Comparison of ENCODE assay signal across 29 cellular contexts in the genomic region with DNA sequence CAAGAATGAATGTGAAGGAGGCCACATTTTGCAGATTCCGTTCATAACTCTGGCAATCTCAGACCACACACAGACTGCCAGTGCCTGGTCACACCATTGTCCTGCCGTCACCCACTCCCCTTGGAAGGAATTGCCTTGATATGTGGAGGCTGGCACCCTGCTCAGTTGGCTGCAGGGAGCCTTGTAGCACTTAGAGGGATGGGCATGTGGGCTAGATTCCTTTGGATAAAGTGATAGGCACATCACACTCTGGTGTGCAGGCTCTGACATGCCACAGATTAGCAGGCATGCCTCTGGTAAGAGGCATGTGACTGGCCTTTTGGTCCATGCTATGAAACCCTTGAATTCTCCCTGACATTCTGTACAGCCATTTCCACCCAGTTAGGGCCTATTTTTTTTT.
A peak's percentile ranks its signal among the peaks of the same experiment; 100 is the strongest.
DNase-seq lines count a peak whose midpoint lies in the region; ATAC-seq and TF ChIP-seq lines count a peak whose summit lies in the region.
"Had no signal": no experiment of that assay in that cellular context is flagged by ENCODE, and none has a peak within 500 bp of the region (broad histone marks: within the 10 kb centered on the region; RNA-seq: fewer than 3 reads in every experiment).

No MANE protein-coding gene starts in this region.

- H3K4me1 Mint-ChIP-seq in stimulated activated memory B cell treated with anti-CD40 and anti-IgM and Interleukin-4, amounts not matched to agents 10 μg/mL and 1 μg/mL and 100 μg/mL, for 72 hours, result no peaks in the 10 kb centered on the region
- H3K4me1 Mint-ChIP-seq: activated CD4-positive, alpha-beta T cell treated with anti-CD3 and anti-CD28 coated beads, Interleukin-2, amount 10 ng/mL, durations not matched to agents 7 days and 5 days; activated naive CD8-positive, alpha-beta T cell treated with anti-CD3 and anti-CD28 coated beads, Interleukin-2, amount 10 ng/mL, durations not matched to agents 7 days and 5 days had no signal

- 30% methylated on average over 2 of the region's 2 CpGs for WGBS in SK-N-SH (ENCODE audit: low lambda C conversion rate)
- WGBS in spleen, 5 donors, result 38 to 87% (median 62%) methylated on average over 2 of the region's 2 CpGs

- H3K4me3 ChIP-seq in SK-N-SH (ENCODE audit: low read depth in 2 of 2, low read length in 1 of 2) (no peak overlapping the region), epithelial cell of esophagus (ENCODE audit: low read length) (no peak overlapping the region), upper lobe of right lung (no peak overlapping the region), spleen (no peak overlapping the region)
- H3K4me3 ChIP-seq: BLaER1 treated with 17β-estradiol and CSF1 and Interleukin-3, amounts not matched to agents 10 nM and 100 nM; gastroesophageal sphincter; neural progenitor cell; right lobe of liver; tibial artery had no signal

- peaks cover 34% of the 10 kb centered on the region for H3K27me3 Mint-ChIP-seq in stimulated activated memory B cell treated with anti-CD40 and anti-IgM and Interleukin-4, amounts not matched to agents 10 μg/mL and 1 μg/mL and 100 μg/mL, for 72 hours
- H3K27me3 Mint-ChIP-seq: activated CD4-positive, alpha-beta T cell treated with anti-CD3 and anti-CD28 coated beads, Interleukin-2, amount 10 ng/mL, durations not matched to agents 7 days and 5 days; activated naive CD8-positive, alpha-beta T cell treated with anti-CD3 and anti-CD28 coated beads, Interleukin-2, amount 10 ng/mL, durations not matched to agents 7 days and 5 days; dendritic cell treated with granulocyte-macrophage colony-stimulating factor and Interleukin-4, amounts not matched to agents 40 ng/mL and 50 ng/mL, for 4 days had no signal

- POLR2A ChIA-PET in SK-N-SH (lab: Yijun Ruan, JAX), result no interaction called here

- H3K4me2 ChIP-seq in SK-N-SH, result no peak overlapping the region
- H3K4me2 ChIP-seq: BLaER1 treated with 17β-estradiol and CSF1 and Interleukin-3, amounts not matched to agents 10 nM and 100 nM; neural progenitor cell had no signal

- CTCF ChIA-PET in SK-N-SH (lab: Yijun Ruan, JAX), result interaction anchor here (0.9 kb wide), 1 partner anchor 10 kb away, joined by 3 read pairs; no protein-coding TSS in a partner anchor

- H3K79me2 ChIP-seq in SK-N-SH (ENCODE audit: insufficient read depth), result no peaks in the 10 kb centered on the region

- TF ChIP-seq RAD21 in SK-N-SH (IDR thresholded peaks at IDR 0.05; ENCODE audit: low read length), result no peak

- intact Hi-C loops in upper lobe of right lung (cut with DNase I) (no loop called here), spleen (cut with DNase I; ENCODE audit: low total_unique reads) (no loop called here)

- no peak overlapping the region for H3K9ac ChIP-seq in SK-N-SH
- H3K9ac ChIP-seq: BLaER1 treated with 17β-estradiol and CSF1 and Interleukin-3, amounts not matched to agents 10 nM and 100 nM; neural progenitor cell had no signal

- no peaks in the 10 kb centered on the region for H3F3A ChIP-seq in SK-N-SH (replicated peaks; ENCODE audit: insufficient read depth)

- H3K9me2 ChIP-seq in SK-N-SH, result no peaks in the 10 kb centered on the region

- H3K36me3 ChIP-seq in SK-N-SH (replicated peaks in 1 of 2; ENCODE audit: control insufficient read depth in 1 of 2, insufficient read depth in 2 of 2, low read length in 1 of 2), result no peaks in the 10 kb centered on the region
- H3K36me3 ChIP-seq in upper lobe of right lung, result no peaks in the 10 kb centered on the region
- H3K36me3 ChIP-seq in spleen, result no peaks in the 10 kb centered on the region
- H3K36me3 ChIP-seq: BLaER1 treated with 17β-estradiol and CSF1 and Interleukin-3, amounts not matched to agents 10 nM and 100 nM; gastroesophageal sphincter; neural progenitor cell; right lobe of liver; tibial artery had no signal

- H3K9me3 Mint-ChIP-seq in stimulated activated memory B cell treated with anti-CD40 and anti-IgM and Interleukin-4, amounts not matched to agents 10 μg/mL and 1 μg/mL and 100 μg/mL, for 72 hours, result peaks cover 2% of the 10 kb centered on the region
- H3K9me3 Mint-ChIP-seq: activated CD4-positive, alpha-beta T cell treated with anti-CD3 and anti-CD28 coated beads, Interleukin-2, amount 10 ng/mL, durations not matched to agents 7 days and 5 days; activated naive CD8-positive, alpha-beta T cell treated with anti-CD3 and anti-CD28 coated beads, Interleukin-2, amount 10 ng/mL, durations not matched to agents 7 days and 5 days; dendritic cell treated with granulocyte-macrophage colony-stimulating factor and Interleukin-4, amounts not matched to agents 40 ng/mL and 50 ng/mL, for 4 days; neural progenitor cell had no signal

- TF ChIP-seq EP300 in SK-N-SH (IDR thresholded peaks at IDR 0.05; ENCODE audit: borderline replicate concordance in 1 of 2, low read depth in 1 of 2, low read length in 1 of 2), result no peak

- TF ChIP-seq CTCF in SK-N-SH (IDR thresholded peaks at IDR 0.05) (no peak), epithelial cell of esophagus (IDR thresholded peaks at IDR 0.05; ENCODE audit: insufficient read depth, low read depth, low read length, missing control alignments) (no peak), upper lobe of right lung (IDR thresholded peaks at IDR 0.05) (no peak), spleen (IDR thresholded peaks at IDR 0.05 in 8 of 11, conservative IDR thresholded peaks at IDR 0.05 in 3 of 11) (no peak)

- no peak overlapping the region for H3K27ac ChIP-seq in SK-N-SH (ENCODE audit: low read depth in 2 of 2, low read length in 1 of 2)
- H3K27ac ChIP-seq in upper lobe of right lung, result no peak overlapping the region
- no peak overlapping the region for H3K27ac ChIP-seq in spleen
- H3K27ac ChIP-seq: 22Rv1; BLaER1 treated with 17β-estradiol and CSF1 and Interleukin-3, amounts not matched to agents 10 nM and 100 nM; gastroesophageal sphincter; neural progenitor cell; right lobe of liver; tibial artery had no signal

- ATAC-seq in SK-N-SH treated with all-trans-retinoic acid at 6 μM for 48 hours (peak; percentile 26; the same call in 1 of the 3 replicates), upper lobe of right lung (peak; percentile 54)
- no peak for ATAC-seq in stimulated activated memory B cell treated with anti-CD40 and anti-IgM and Interleukin-4, amounts not matched to agents 10 μg/mL and 1 μg/mL and 100 μg/mL, for 72 hours
- ATAC-seq: gastroesophageal sphincter, right lobe of liver, WTC11 had no signal

- H3K27ac Mint-ChIP-seq in stimulated activated memory B cell treated with anti-CD40 and anti-IgM and Interleukin-4, amounts not matched to agents 10 μg/mL and 1 μg/mL and 100 μg/mL, for 72 hours, result no peak overlapping the region
- H3K27ac Mint-ChIP-seq: activated CD4-positive, alpha-beta T cell treated with anti-CD3 and anti-CD28 coated beads, Interleukin-2, amount 10 ng/mL, durations not matched to agents 7 days and 5 days; activated naive CD8-positive, alpha-beta T cell treated with anti-CD3 and anti-CD28 coated beads, Interleukin-2, amount 10 ng/mL, durations not matched to agents 7 days and 5 days; dendritic cell treated with granulocyte-macrophage colony-stimulating factor and Interleukin-4, amounts not matched to agents 40 ng/mL and 50 ng/mL, for 4 days; neural progenitor cell; WTC11 had no signal

- H2AFZ ChIP-seq in SK-N-SH (ENCODE audit: low read depth), result no peak overlapping the region
- H2AFZ ChIP-seq: neural progenitor cell had no signal

- H3K27me3 ChIP-seq in SK-N-SH (ENCODE audit: insufficient read depth) (no peaks in the 10 kb centered on the region), upper lobe of right lung (no peaks in the 10 kb centered on the region), spleen (replicated peaks in 1 of 7) (no peaks in the 10 kb centered on the region)
- H3K27me3 ChIP-seq: BLaER1 treated with 17β-estradiol and CSF1 and Interleukin-3, amounts not matched to agents 10 nM and 100 nM; gastroesophageal sphincter; neural progenitor cell; right lobe of liver; tibial artery had no signal

- no peaks in the 10 kb centered on the region for H3K36me3 Mint-ChIP-seq in stimulated activated memory B cell treated with anti-CD40 and anti-IgM and Interleukin-4, amounts not matched to agents 10 μg/mL and 1 μg/mL and 100 μg/mL, for 72 hours
- H3K36me3 Mint-ChIP-seq: activated naive CD8-positive, alpha-beta T cell treated with anti-CD3 and anti-CD28 coated beads, Interleukin-2, amount 10 ng/mL, durations not matched to agents 7 days and 5 days; neural progenitor cell had no signal

- no peak overlapping the region for H3K4me3 Mint-ChIP-seq in stimulated activated memory B cell treated with anti-CD40 and anti-IgM and Interleukin-4, amounts not matched to agents 10 μg/mL and 1 μg/mL and 100 μg/mL, for 72 hours
- H3K4me3 Mint-ChIP-seq: activated CD4-positive, alpha-beta T cell treated with anti-CD3 and anti-CD28 coated beads, Interleukin-2, amount 10 ng/mL, durations not matched to agents 7 days and 5 days; activated naive CD8-positive, alpha-beta T cell treated with anti-CD3 and anti-CD28 coated beads, Interleukin-2, amount 10 ng/mL, durations not matched to agents 7 days and 5 days; dendritic cell treated with granulocyte-macrophage colony-stimulating factor and Interleukin-4, amounts not matched to agents 40 ng/mL and 50 ng/mL, for 4 days; neural progenitor cell; WTC11 had no signal

- H3K9me3 ChIP-seq in SK-N-SH (no peaks in the 10 kb centered on the region), upper lobe of right lung (no peaks in the 10 kb centered on the region), spleen (no peaks in the 10 kb centered on the region)
- H3K9me3 ChIP-seq: BLaER1 treated with 17β-estradiol and CSF1 and Interleukin-3, amounts not matched to agents 10 nM and 100 nM; gastroesophageal sphincter; right lobe of liver; tibial artery had no signal

- no peaks in the 10 kb centered on the region for H4K20me1 ChIP-seq in SK-N-SH (ENCODE audit: insufficient read depth)
- H4K20me1 ChIP-seq: BLaER1 treated with 17β-estradiol and CSF1 and Interleukin-3, amounts not matched to agents 10 nM and 100 nM had no signal

- H3K4me1 ChIP-seq in SK-N-SH (ENCODE audit: control insufficient read depth in 1 of 2, insufficient read depth in 2 of 2, low read depth in 1 of 2, low read length in 1 of 2), result peaks cover 0 to 4% of the 10 kb centered on the region in 2 experiments; a peak in 1 of 4 replicates
- no peaks in the 10 kb centered on the region for H3K4me1 ChIP-seq in upper lobe of right lung
- no peaks in the 10 kb centered on the region for H3K4me1 ChIP-seq in spleen
- H3K4me1 ChIP-seq: BLaER1 treated with 17β-estradiol and CSF1 and Interleukin-3, amounts not matched to agents 10 nM and 100 nM; gastroesophageal sphincter; right lobe of liver; tibial artery had no signal

- DNase-seq in SK-N-SH, result no peak
- peak; percentile 91 for DNase-seq in epithelial cell of esophagus (ENCODE audit: low read depth)
- DNase-seq in islet precursor cell, result peak; percentile 77
- no peak for DNase-seq in upper lobe of right lung
- DNase-seq in HT-29 (ENCODE audit: low spot score), result no peak
- no peak for DNase-seq in spleen
- DNase-seq: activated CD4-positive, alpha-beta T cell treated with anti-CD3 and anti-CD28 coated beads, Interleukin-2, amount 10 ng/mL, durations not matched to agents 7 days and 5 days; activated effector memory CD4-positive, alpha-beta T cell treated with anti-CD3 and anti-CD28 coated beads, Interleukin-2, amount 50 U/mL, for 16 hours; activated naive CD8-positive, alpha-beta T cell treated with anti-CD3 and anti-CD28 coated beads, Interleukin-2, amount 10 ng/mL, durations not matched to agents 7 days and 5 days; activated T-cell treated with anti-CD3 and anti-CD28 coated beads, Interleukin-2, amount 50 U/mL, for 1 hour; GDM1; hippocampal formation; mesenchymal stem cell; NCI-H1048; NCI-H1694; NCI-H446; NCI-H774; right lobe of liver; stimulated activated CD4-positive, alpha-beta T cell treated with anti-CD3 and anti-CD28 coated beads, Interleukin-12 subunit alpha, Interleukin-12 subunit beta, amount 100 ng/mL, for 4 hours; stimulated activated CD4-positive, alpha-beta T cell treated with anti-CD3 and anti-CD28 coated beads, Interleukin-4, amount 100 ng/mL, for 1 hour; tibial artery had no signal

- TF ChIP-seq POLR2A in spleen (IDR thresholded peaks at IDR 0.05), result no peak

Comparison
In these comparisons a context has a peak if more than half of its experiments do, and no peak if none do; other contexts are left out.
1. DNase-seq: peak in epithelial cell of esophagus (single experiment) and islet precursor cell (single experiment); none in SK-N-SH (single experiment), upper lobe of right lung (single experiment), HT-29 (single experiment) and spleen (single experiment).